Comparison of ENCODE assay signal across 21 cellular contexts in the genomic region with DNA sequence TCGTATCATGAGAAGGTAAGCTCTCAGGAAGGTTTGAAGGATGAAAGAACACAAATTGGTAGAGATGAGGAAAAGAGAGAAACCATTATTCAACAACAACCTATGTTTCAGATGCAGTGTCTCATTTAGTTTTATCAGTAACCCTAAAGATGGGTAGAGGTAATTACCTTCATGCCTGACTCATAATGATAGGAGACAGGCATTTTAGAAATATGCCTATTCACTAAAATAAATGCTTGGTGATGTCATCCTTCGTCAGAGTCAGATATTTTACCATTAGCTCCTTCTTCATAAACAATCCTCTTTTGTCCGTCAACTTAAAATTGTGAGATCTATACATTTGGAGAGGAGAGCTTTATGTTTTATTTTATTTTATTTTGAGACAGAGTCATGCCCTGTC. TPM values are rescaled to one million over a fixed set of nuclear protein-coding genes. Genes with fewer than 3 reads are reported as not detected.
"Had no signal": no experiment of that assay in that cellular context is flagged by ENCODE, and none has a peak within 500 bp of the region (broad histone marks: within the 10 kb centered on the region; RNA-seq: fewer than 3 reads in every experiment).

No MANE protein-coding gene starts in this region.

- H3K27ac ChIP-seq: neural progenitor cell, SK-N-MC, upper lobe of left lung had no signal

- H3K27me3 ChIP-seq: neural progenitor cell, upper lobe of left lung had no signal

- H3K4me2 ChIP-seq: neural progenitor cell had no signal

- H3K9me3 ChIP-seq: upper lobe of left lung had no signal

- H3K9ac ChIP-seq: neural progenitor cell had no signal

- FAIRE-seq: islet of Langerhans had no signal

- H3K4me1 ChIP-seq: neural progenitor cell had no signal

- H3K4me3 ChIP-seq: neural progenitor cell, SK-N-MC, upper lobe of left lung had no signal

- H2AFZ ChIP-seq: neural progenitor cell had no signal

- DNase-seq: activated B cell treated with CpG ODN at 0.5 μM for 24 hours; activated CD4-positive, alpha-beta T cell treated with anti-CD3 and anti-CD28 coated beads for 36 hours; activated CD4-positive, alpha-beta T cell treated with anti-CD3 and anti-CD28 coated beads, Interleukin-2, amount 50 U/mL, for 48 hours; activated CD8-positive, alpha-beta memory T cell treated with anti-CD3 and anti-CD28 coated beads, Interleukin-2, amount 50 U/mL, for 48 hours; activated naive CD4-positive, alpha-beta T cell treated with Interleukin-2 at 50 U/mL for 16 hours; activated naive CD8-positive, alpha-beta T cell treated with anti-CD3 and anti-CD28 coated beads for 36 hours; activated T-cell treated with anti-CD3 and anti-CD28 coated beads, Interleukin-2, amount 50 U/mL, for 48 hours; amniotic stem cell; caudate nucleus; effector CD4-positive, alpha-beta T cell; mesendoderm; naive thymus-derived CD8-positive, alpha-beta T cell; retina; stimulated activated CD4-positive, alpha-beta T cell treated with anti-CD3 and anti-CD28 coated beads, Interleukin-12 subunit alpha, Interleukin-12 subunit beta, amount 100 ng/mL, for 4 hours; stimulated activated CD4-positive, alpha-beta T cell treated with anti-CD3 and anti-CD28 coated beads, Interleukin-4, amount 100 ng/mL, for 4 hours; stimulated activated naive CD8-positive, alpha-beta T cell treated with anti-CD3 and anti-CD28 coated beads, Interleukin-15, Interleukin-2, amounts not matched to agents 100 U/mL and 50 U/mL, for 24 hours; T-helper 1 cell; upper lobe of left lung had no signal

- H3K36me3 ChIP-seq: neural progenitor cell, upper lobe of left lung had no signal

- ATAC-seq: activated CD4-positive, alpha-beta T cell treated with anti-CD3 and anti-CD28 coated beads for 36 hours; naive thymus-derived CD8-positive, alpha-beta T cell; stimulated activated naive CD8-positive, alpha-beta T cell treated with anti-CD3 and anti-CD28 coated beads, Interleukin-15, Interleukin-2, amounts not matched to agents 100 U/mL and 50 U/mL, for 24 hours had no signal

RNA-seq across cellular contexts. Expression of gene RNF150, which starts 21.5 kb away (rescaled TPM):
- total RNA-seq: activated B cell treated with CpG ODN at 0.5 μM for 24 hours; naive thymus-derived CD8-positive, alpha-beta T cell had no signal
- polyA plus RNA-seq: naive thymus-derived CD8-positive, alpha-beta T cell had no signal
